1 cellular context compared by ENCODE assay signal in genomic region chr19:48680436-48681126, GRCh38.
TF ChIP-seq lines count a peak whose summit lies in the region.

No MANE protein-coding gene starts in this region.

TF ChIP-seq in HepG2, 621 proteins besides CTCF, POLR2A, EP300 and RAD21 (continues in another document):
- 0 out of 2 replicates have a peak, but pooled peaks have one; percentile 13 for TF ChIP-seq RARA (CRISPR knock-in tag; IDR thresholded peaks at IDR 0.05)
- peak; percentile 85 for TF ChIP-seq ZNF121 (CRISPR knock-in tag; IDR thresholded peaks at IDR 0.05)
- TF ChIP-seq UBTF (CRISPR knock-in tag; IDR thresholded peaks at IDR 0.05), result 0 out of 2 replicates have a peak, but pooled peaks have one; percentile 22
- TF ChIP-seq, protein P1, sequence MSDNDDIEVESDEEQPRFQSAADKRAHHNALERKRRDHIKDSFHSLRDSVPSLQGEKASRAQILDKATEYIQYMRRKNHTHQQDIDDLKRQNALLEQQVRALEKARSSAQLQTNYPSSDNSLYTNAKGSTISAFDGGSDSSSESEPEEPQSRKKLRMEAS (IDR thresholded peaks at IDR 0.05), result peak; percentile 39; the same call in 1 of the 2 replicates
- TF ChIP-seq HOXA3 (CRISPR knock-in tag; IDR thresholded peaks at IDR 0.05), result peak; percentile 53
- peak; percentile 27; the same call in 1 of the 2 replicates for TF ChIP-seq POGZ (CRISPR knock-in tag; IDR thresholded peaks at IDR 0.05)
- no peak for TF ChIP-seq RXRA (CRISPR knock-in tag; IDR thresholded peaks at IDR 0.05)
- TF ChIP-seq MED1 (CRISPR knock-in tag; IDR thresholded peaks at IDR 0.05), result 0 out of 2 replicates have a peak, but pooled peaks have one; percentile 15
- TF ChIP-seq ESRRA (CRISPR knock-in tag; IDR thresholded peaks at IDR 0.05; ENCODE audit: low read depth), result 0 out of 2 replicates have a peak, but pooled peaks have one; percentile 34
- peak; percentile 52; the same call in 1 of the 2 replicates for TF ChIP-seq SALL1 (CRISPR knock-in tag; IDR thresholded peaks at IDR 0.05)
- TF ChIP-seq SP5 (CRISPR knock-in tag; IDR thresholded peaks at IDR 0.05; ENCODE audit: borderline replicate concordance, low read depth), result 0 out of 2 replicates have a peak, but pooled peaks have one; percentile 35
- no peak for TF ChIP-seq NR2F2 (IDR thresholded peaks at IDR 0.05; ENCODE audit: borderline replicate concordance, low read depth)
- TF ChIP-seq, protein P2, sequence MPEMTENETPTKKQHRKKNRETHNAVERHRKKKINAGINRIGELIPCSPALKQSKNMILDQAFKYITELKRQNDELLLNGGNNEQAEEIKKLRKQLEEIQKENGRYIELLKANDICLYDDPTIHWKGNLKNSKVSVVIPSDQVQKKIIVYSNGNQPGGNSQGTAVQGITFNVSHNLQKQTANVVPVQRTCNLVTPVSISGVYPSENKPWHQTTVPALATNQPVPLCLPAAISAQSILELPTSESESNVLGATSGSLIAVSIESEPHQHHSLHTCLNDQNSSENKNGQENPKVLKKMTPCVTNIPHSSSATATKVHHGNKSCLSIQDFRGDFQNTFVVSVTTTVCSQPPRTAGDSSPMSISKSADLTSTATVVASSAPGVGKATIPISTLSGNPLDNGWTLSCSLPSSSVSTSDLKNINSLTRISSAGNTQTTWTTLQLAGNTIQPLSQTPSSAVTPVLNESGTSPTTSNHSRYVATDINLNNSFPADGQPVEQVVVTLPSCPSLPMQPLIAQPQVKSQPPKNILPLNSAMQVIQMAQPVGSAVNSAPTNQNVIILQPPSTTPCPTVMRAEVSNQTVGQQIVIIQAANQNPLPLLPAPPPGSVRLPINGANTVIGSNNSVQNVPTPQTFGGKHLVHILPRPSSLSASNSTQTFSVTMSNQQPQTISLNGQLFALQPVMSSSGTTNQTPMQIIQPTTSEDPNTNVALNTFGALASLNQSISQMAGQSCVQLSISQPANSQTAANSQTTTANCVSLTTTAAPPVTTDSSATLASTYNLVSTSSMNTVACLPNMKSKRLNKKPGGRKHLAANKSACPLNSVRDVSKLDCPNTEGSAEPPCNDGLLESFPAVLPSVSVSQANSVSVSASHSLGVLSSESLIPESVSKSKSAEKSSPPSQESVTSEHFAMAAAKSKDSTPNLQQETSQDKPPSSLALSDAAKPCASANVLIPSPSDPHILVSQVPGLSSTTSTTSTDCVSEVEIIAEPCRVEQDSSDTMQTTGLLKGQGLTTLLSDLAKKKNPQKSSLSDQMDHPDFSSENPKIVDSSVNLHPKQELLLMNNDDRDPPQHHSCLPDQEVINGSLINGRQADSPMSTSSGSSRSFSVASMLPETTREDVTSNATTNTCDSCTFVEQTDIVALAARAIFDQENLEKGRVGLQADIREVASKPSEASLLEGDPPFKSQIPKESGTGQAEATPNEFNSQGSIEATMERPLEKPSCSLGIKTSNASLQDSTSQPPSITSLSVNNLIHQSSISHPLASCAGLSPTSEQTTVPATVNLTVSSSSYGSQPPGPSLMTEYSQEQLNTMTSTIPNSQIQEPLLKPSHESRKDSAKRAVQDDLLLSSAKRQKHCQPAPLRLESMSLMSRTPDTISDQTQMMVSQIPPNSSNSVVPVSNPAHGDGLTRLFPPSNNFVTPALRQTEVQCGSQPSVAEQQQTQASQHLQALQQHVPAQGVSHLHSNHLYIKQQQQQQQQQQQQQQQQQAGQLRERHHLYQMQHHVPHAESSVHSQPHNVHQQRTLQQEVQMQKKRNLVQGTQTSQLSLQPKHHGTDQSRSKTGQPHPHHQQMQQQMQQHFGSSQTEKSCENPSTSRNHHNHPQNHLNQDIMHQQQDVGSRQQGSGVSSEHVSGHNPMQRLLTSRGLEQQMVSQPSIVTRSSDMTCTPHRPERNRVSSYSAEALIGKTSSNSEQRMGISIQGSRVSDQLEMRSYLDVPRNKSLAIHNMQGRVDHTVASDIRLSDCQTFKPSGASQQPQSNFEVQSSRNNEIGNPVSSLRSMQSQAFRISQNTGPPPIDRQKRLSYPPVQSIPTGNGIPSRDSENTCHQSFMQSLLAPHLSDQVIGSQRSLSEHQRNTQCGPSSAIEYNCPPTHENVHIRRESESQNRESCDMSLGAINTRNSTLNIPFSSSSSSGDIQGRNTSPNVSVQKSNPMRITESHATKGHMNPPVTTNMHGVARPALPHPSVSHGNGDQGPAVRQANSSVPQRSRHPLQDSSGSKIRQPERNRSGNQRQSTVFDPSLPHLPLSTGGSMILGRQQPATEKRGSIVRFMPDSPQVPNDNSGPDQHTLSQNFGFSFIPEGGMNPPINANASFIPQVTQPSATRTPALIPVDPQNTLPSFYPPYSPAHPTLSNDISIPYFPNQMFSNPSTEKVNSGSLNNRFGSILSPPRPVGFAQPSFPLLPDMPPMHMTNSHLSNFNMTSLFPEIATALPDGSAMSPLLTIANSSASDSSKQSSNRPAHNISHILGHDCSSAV (CRISPR knock-in tag; IDR thresholded peaks at IDR 0.05; ENCODE audit: borderline replicate concordance), result no peak
- TF ChIP-seq PAXIP1 (CRISPR knock-in tag; conservative IDR thresholded peaks at IDR 0.05), result no peak; the same call in 1 of the 2 replicates
- TF ChIP-seq ZNF101 (CRISPR knock-in tag; IDR thresholded peaks at IDR 0.05; ENCODE audit: borderline replicate concordance, low read depth), result no peak
- 0 out of 2 replicates have a peak, but pooled peaks have one; percentile 17 for TF ChIP-seq HNRNPL (IDR thresholded peaks at IDR 0.05; ENCODE audit: low read depth, low read length)
- no peak for TF ChIP-seq FUBP1 (CRISPR knock-in tag; IDR thresholded peaks at IDR 0.05; ENCODE audit: borderline replicate concordance)
- TF ChIP-seq NR2F6 (IDR thresholded peaks at IDR 0.05), result no peak
- TF ChIP-seq NR2F6 (CRISPR knock-in tag; IDR thresholded peaks at IDR 0.05), result peak; percentile 17; the same call in 1 of the 2 replicates
- TF ChIP-seq PHF21A (CRISPR knock-in tag; IDR thresholded peaks at IDR 0.05), result peak; percentile 38; the same call in 1 of the 2 replicates
- TF ChIP-seq ZFX (CRISPR knock-in tag; IDR thresholded peaks at IDR 0.05; ENCODE audit: low read depth), result peak; percentile 59; the same call in 1 of the 2 replicates
- TF ChIP-seq, protein P3, sequence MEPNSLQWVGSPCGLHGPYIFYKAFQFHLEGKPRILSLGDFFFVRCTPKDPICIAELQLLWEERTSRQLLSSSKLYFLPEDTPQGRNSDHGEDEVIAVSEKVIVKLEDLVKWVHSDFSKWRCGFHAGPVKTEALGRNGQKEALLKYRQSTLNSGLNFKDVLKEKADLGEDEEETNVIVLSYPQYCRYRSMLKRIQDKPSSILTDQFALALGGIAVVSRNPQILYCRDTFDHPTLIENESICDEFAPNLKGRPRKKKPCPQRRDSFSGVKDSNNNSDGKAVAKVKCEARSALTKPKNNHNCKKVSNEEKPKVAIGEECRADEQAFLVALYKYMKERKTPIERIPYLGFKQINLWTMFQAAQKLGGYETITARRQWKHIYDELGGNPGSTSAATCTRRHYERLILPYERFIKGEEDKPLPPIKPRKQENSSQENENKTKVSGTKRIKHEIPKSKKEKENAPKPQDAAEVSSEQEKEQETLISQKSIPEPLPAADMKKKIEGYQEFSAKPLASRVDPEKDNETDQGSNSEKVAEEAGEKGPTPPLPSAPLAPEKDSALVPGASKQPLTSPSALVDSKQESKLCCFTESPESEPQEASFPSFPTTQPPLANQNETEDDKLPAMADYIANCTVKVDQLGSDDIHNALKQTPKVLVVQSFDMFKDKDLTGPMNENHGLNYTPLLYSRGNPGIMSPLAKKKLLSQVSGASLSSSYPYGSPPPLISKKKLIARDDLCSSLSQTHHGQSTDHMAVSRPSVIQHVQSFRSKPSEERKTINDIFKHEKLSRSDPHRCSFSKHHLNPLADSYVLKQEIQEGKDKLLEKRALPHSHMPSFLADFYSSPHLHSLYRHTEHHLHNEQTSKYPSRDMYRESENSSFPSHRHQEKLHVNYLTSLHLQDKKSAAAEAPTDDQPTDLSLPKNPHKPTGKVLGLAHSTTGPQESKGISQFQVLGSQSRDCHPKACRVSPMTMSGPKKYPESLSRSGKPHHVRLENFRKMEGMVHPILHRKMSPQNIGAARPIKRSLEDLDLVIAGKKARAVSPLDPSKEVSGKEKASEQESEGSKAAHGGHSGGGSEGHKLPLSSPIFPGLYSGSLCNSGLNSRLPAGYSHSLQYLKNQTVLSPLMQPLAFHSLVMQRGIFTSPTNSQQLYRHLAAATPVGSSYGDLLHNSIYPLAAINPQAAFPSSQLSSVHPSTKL (CRISPR knock-in tag; IDR thresholded peaks at IDR 0.05), result peak; percentile 41
- TF ChIP-seq KMT2B (CRISPR knock-in tag; IDR thresholded peaks at IDR 0.05), result no peak
- peak; percentile 75 for TF ChIP-seq ZMYM3 (CRISPR knock-in tag; IDR thresholded peaks at IDR 0.05)
- TF ChIP-seq HNF4A (CRISPR knock-in tag; IDR thresholded peaks at IDR 0.05), result peak; percentile 77
- TF ChIP-seq ZNF484 (CRISPR knock-in tag; IDR thresholded peaks at IDR 0.05; ENCODE audit: borderline replicate concordance, low read depth), result no peak
- TF ChIP-seq ZNF224 (CRISPR knock-in tag; IDR thresholded peaks at IDR 0.05), result no peak
- TF ChIP-seq GATAD2A (CRISPR knock-in tag; IDR thresholded peaks at IDR 0.05), result 0 out of 2 replicates have a peak, but pooled peaks have one; percentile 32
- peak; percentile 71; the same call in 1 of the 2 replicates for TF ChIP-seq MTA1 (CRISPR knock-in tag; IDR thresholded peaks at IDR 0.05; ENCODE audit: borderline replicate concordance)
- peak; percentile 43; the same call in 1 of the 2 replicates for TF ChIP-seq HIC2 (CRISPR knock-in tag; IDR thresholded peaks at IDR 0.05; ENCODE audit: low read depth)
- TF ChIP-seq MYC (CRISPR knock-in tag; IDR thresholded peaks at IDR 0.05; ENCODE audit: borderline replicate concordance), result peak; percentile 38; the same call in 1 of the 2 replicates
- no peak for TF ChIP-seq NR2F1 (CRISPR knock-in tag; IDR thresholded peaks at IDR 0.05)
- TF ChIP-seq ZNF660 (CRISPR knock-in tag; IDR thresholded peaks at IDR 0.05; ENCODE audit: borderline replicate concordance, low read depth), result no peak
